In genomic region chr1:167220537-167221125, GRCh38 we compare ENCODE assay signal across 8 cellular contexts. TPM values are rescaled to one million over a fixed set of nuclear protein-coding genes. Genes with fewer than 3 reads are reported as not detected.
DNase-seq lines count a peak whose midpoint lies in the region; ATAC-seq and TF ChIP-seq lines count a peak whose summit lies in the region.

TSS of gene POU2F1 (plus strand) at chr1:167220886. CDS start at chr1:167220898, 12 bp downstream.

- intact Hi-C loops in Calu3 (cut with micrococcal nuclease; ENCODE audit: unreplicated experiment), result loop anchor here (1.0 to 10.0 kb wide), 4 partner anchors 96 to 306 kb away; no protein-coding TSS in a partner anchor

- CTCF ChIA-PET in Calu3 (lab: Charles Lee), result interaction anchor here (0.5 to 2.1 kb wide), 43 partner anchors 9 to 1075 kb away, joined by 3 to 17 read pairs (median 4); partner anchors contain the start of gene TADA1

- H3K4me1 ChIP-seq in HUES48 (ENCODE audit: control insufficient read depth, insufficient read depth, low read length) (peaks cover 42% of the 10 kb centered on the region), NT2/D1 (ENCODE audit: insufficient read depth, insufficient read length) (peaks cover 3% of the 10 kb centered on the region), endocrine pancreas (ENCODE audit: control insufficient read depth, insufficient read depth, low read length) (peaks cover 25% of the 10 kb centered on the region)

- peak within 1 kb of the TSS; percentile 100 for H3K27ac ChIP-seq in HUES48 (ENCODE audit: low read depth, low read length)

- H3K9ac ChIP-seq in HUES48 (ENCODE audit: low read depth, low read length) (peak within 1 kb of the TSS; percentile 99), NT2/D1 (ENCODE audit: insufficient read length, low read depth) (peak within 1 kb of the TSS; percentile 94), endocrine pancreas (ENCODE audit: control insufficient read depth, insufficient read depth, low read length) (peak within 1 kb of the TSS; percentile 96)

- H3K4me3 ChIP-seq in HUES48 (ENCODE audit: low read depth, low read length), result peak within 1 kb of the TSS; percentile 86
- H3K4me3 ChIP-seq in NT2/D1 (ENCODE audit: insufficient read length, low read depth), result peak within 1 kb of the TSS; percentile 85
- peak within 1 kb of the TSS; percentile 95 for H3K4me3 ChIP-seq in endocrine pancreas (ENCODE audit: control insufficient read depth, insufficient read depth, low read length)

- H3K4me3 Mint-ChIP-seq in Calu3 (ENCODE audit: low read depth, unreplicated experiment), result peak within 1 kb of the TSS; percentile 79

- H3K4me1 Mint-ChIP-seq in Calu3 (ENCODE audit: low read depth, unreplicated experiment), result peaks cover 25% of the 10 kb centered on the region

- H3K9me3 ChIP-seq in HUES48 (ENCODE audit: control insufficient read depth, insufficient read depth, low read length) (no peaks in the 10 kb centered on the region), NT2/D1 (ENCODE audit: insufficient read depth, low read length) (peaks cover 13% of the 10 kb centered on the region; the same call in 1 of the 2 replicates), endocrine pancreas (ENCODE audit: control insufficient read depth, low read length) (no peaks in the 10 kb centered on the region)

- DNase-seq in Calu3 (peak; percentile 98), NT2/D1 (ENCODE audit: low read depth, low spot score) (peak; percentile 99), mesenteric fat pad (ENCODE audit: low spot score) (peak; percentile 100)
- peak; percentile 95 for DNase-seq in activated CD8-positive, alpha-beta memory T cell treated with anti-CD3 and anti-CD28 coated beads, Interleukin-2, amount 50 U/mL, for 1 hour (ENCODE audit: extremely low read depth)
- DNase-seq in stimulated activated CD8-positive, alpha-beta memory T cell treated with anti-CD3 and anti-CD28 coated beads, Interleukin-15, amount 100 ng/mL, for 24 hours (ENCODE audit: low read depth), result peak; percentile 98

- peak; percentile 63 for TF ChIP-seq CTCF in Calu3 (IDR thresholded peaks at IDR 0.05; ENCODE audit: unreplicated experiment)

- H3K36me3 ChIP-seq in HUES48 (ENCODE audit: control insufficient read depth, insufficient read depth, low read length) (no peaks in the 10 kb centered on the region), NT2/D1 (ENCODE audit: insufficient read depth, insufficient read length, low read length) (no peaks in the 10 kb centered on the region), endocrine pancreas (ENCODE audit: control insufficient read depth, insufficient read depth, low read length) (no peaks in the 10 kb centered on the region)

- no peaks in the 10 kb centered on the region for H3K27me3 Mint-ChIP-seq in Calu3 (ENCODE audit: unreplicated experiment)

- BruUV-seq in Calu3 (replicated peaks; lab: Mats Ljungman, UMichigan), result no TSS peak

- H3K9me3 Mint-ChIP-seq in Calu3 (ENCODE audit: low read depth, unreplicated experiment), result peaks cover 3% of the 10 kb centered on the region

- H3K27ac Mint-ChIP-seq in Calu3 (ENCODE audit: unreplicated experiment), result peak within 1 kb of the TSS; percentile 87

- H3K36me3 Mint-ChIP-seq in Calu3 (ENCODE audit: insufficient read depth, unreplicated experiment), result peaks cover 50% of the 10 kb centered on the region

- H3K27me3 ChIP-seq in HUES48 (ENCODE audit: control insufficient read depth, insufficient read depth, low read length) (no peaks in the 10 kb centered on the region), NT2/D1 (ENCODE audit: insufficient read depth, insufficient read length) (no peaks in the 10 kb centered on the region), endocrine pancreas (ENCODE audit: control insufficient read depth, insufficient read depth, low read length) (no peaks in the 10 kb centered on the region)

- peak; percentile 49 for ATAC-seq in GM21390 (IDR thresholded peaks at IDR 0.05; ENCODE audit: unreplicated experiment)

RNA-seq across cellular contexts. Expression of gene POU2F1, which starts in this region (rescaled TPM):
- total RNA-seq in Calu3 (2022) (25.3 and 25.4 TPM in 2 replicates), mesenteric fat pad (18.8 TPM)

Comparison
In these comparisons a context has a peak if more than half of its experiments do, and no peak if none do; other contexts are left out.
1. Peak in every context shown above with its lines: DNase-seq, ATAC-seq, H3K4me3 ChIP-seq and H3K27ac ChIP-seq.